ENCODE assay signal across 9 cellular contexts in genomic region chr4:47731182-47731581, GRCh38.
"Had no signal": no experiment of that assay in that cellular context is flagged by ENCODE, and none has a peak within 500 bp of the region (broad histone marks: within the 10 kb centered on the region; RNA-seq: fewer than 3 reads in every experiment).

No MANE protein-coding gene starts in this region.

- H3K27ac ChIP-seq: GM23248, HL-60 had no signal

- H3K4me1 ChIP-seq: HAP-1 had no signal

- ATAC-seq: HCT116, K562 had no signal

- DNase-seq: GM23248, GOT3, H7, HFFc6, IMR-90 had no signal

- H3K9me3 ChIP-seq: HAP-1 had no signal

- H3K36me3 ChIP-seq: HAP-1 had no signal

- H3K4me3 ChIP-seq: GM23248, HAP-1, K562 had no signal
